21 cellular contexts compared by ENCODE assay signal in genomic region chr10:47379445-47379785, GRCh38. TPM values are rescaled to one million over a fixed set of nuclear protein-coding genes. Genes with fewer than 3 reads are reported as not detected.
DNase-seq lines count a peak whose midpoint lies in the region; ATAC-seq and TF ChIP-seq lines count a peak whose summit lies in the region.
"Had no signal": no experiment of that assay in that cellular context is flagged by ENCODE, and none has a peak within 500 bp of the region (broad histone marks: within the 10 kb centered on the region; RNA-seq: fewer than 3 reads in every experiment).

No MANE protein-coding gene starts in this region.

- H3K4me1 ChIP-seq in sigmoid colon, result peaks cover 0 to 18% (median 16%) of the 10 kb centered on the region in 4 donors
- peaks cover 5% of the 10 kb centered on the region for H3K4me1 ChIP-seq in foreskin keratinocyte

- no peak for TF ChIP-seq POLR2A in sigmoid colon (IDR thresholded peaks at IDR 0.05)

- H3K9me3 ChIP-seq in sigmoid colon, result no peaks in the 10 kb centered on the region
- H3K9me3 ChIP-seq: BLaER1 treated with 17β-estradiol and CSF1 and Interleukin-3, amounts not matched to agents 10 nM and 100 nM had no signal

- no peak for ATAC-seq in foreskin keratinocyte
- no peak for ATAC-seq in HG03175 (IDR thresholded peaks at IDR 0.05; ENCODE audit: unreplicated experiment)
- no peak for ATAC-seq in HG03432 (IDR thresholded peaks at IDR 0.05; ENCODE audit: unreplicated experiment)
- ATAC-seq: GM12878 had no signal

- TF ChIP-seq EP300 in sigmoid colon (IDR thresholded peaks at IDR 0.05), result no peak

- H3K27me3 ChIP-seq in dorsolateral prefrontal cortex (peaks cover 0 to 2% (median 0%) of the 10 kb centered on the region in 45 donors), sigmoid colon (peaks cover 0 to 9% (median 0%) of the 10 kb centered on the region in 3 donors), foreskin keratinocyte (no peaks in the 10 kb centered on the region)

- DNase-seq in activated CD8-positive, alpha-beta memory T cell treated with anti-CD3 and anti-CD28 coated beads, Interleukin-2, amount 50 U/mL, for 48 hours, result peak; percentile 35
- no peak for DNase-seq in activated CD8-positive, alpha-beta memory T cell treated with anti-CD3 and anti-CD28 coated beads, Interleukin-2, amount 50 U/mL, for 4 hours
- DNase-seq in dorsolateral prefrontal cortex (no peak), sigmoid colon (peak; percentile 22), foreskin keratinocyte (no peak), DMS79 treated with DMSO at 0.1 percent for 48 hours (lab: John Stamatoyannopoulos, UW) (no peak)
- DNase-seq: CD8-positive, alpha-beta memory T cell; DND-41; HCEC 1CT; MV-4-11; NCI-H1930; NCI-H2171 treated with DMSO at 0.1 percent for 48 hours; NCI-H446 treated with DMSO at 0.1 percent for 48 hours; NK-92 treated with Interleukin-12 subunit alpha and Interleukin-12 subunit beta, amount 100 ng/mL, for 24 hours; RPMI8226 had no signal

- intact Hi-C loops in dorsolateral prefrontal cortex (cut with DNase I) (no loop called here), sigmoid colon (cut with DNase I) (no loop called here)

- 83 to 84% methylated on average over 7 of the region's 7 CpGs for WGBS in sigmoid colon, 2 donors

- TF ChIP-seq CTCF in dorsolateral prefrontal cortex (IDR thresholded peaks at IDR 0.05 in 54 of 56, conservative IDR thresholded peaks at IDR 0.05 in 2 of 56; ENCODE audit: low read depth in 1 of 56, partially characterized antibody in 56 of 56) (no peak), sigmoid colon (IDR thresholded peaks at IDR 0.05) (no peak), foreskin keratinocyte (conservative IDR thresholded peaks at IDR 0.05) (no peak)

- H3K36me3 ChIP-seq in sigmoid colon, result no peaks in the 10 kb centered on the region
- H3K36me3 ChIP-seq: BLaER1 treated with 17β-estradiol and CSF1 and Interleukin-3, amounts not matched to agents 10 nM and 100 nM had no signal

- H3K27ac ChIP-seq in dorsolateral prefrontal cortex, result peak overlapping the region in 56 of 59 donors; percentile 35 to 95 (median 81)
- H3K27ac ChIP-seq in sigmoid colon, result no peak overlapping the region
- H3K27ac ChIP-seq in foreskin keratinocyte, result no peak overlapping the region
- H3K27ac ChIP-seq: BLaER1 treated with 17β-estradiol and CSF1 and Interleukin-3, amounts not matched to agents 10 nM and 100 nM had no signal

- peak overlapping the region in 30 of 59 donors; percentile 0 to 89 (median 28) for H3K4me3 ChIP-seq in dorsolateral prefrontal cortex
- no peak overlapping the region for H3K4me3 ChIP-seq in sigmoid colon
- H3K4me3 ChIP-seq: BLaER1 treated with 17β-estradiol and CSF1 and Interleukin-3, amounts not matched to agents 10 nM and 100 nM; GM12878 had no signal

RNA-seq across cellular contexts. Expression of gene ZNF488, which starts 4.7 kb away (rescaled TPM):
- total RNA-seq in dorsolateral prefrontal cortex (10 to 100 TPM in 118 of 120 experiments, 1 to 10 TPM in 2; 8.9 to 49.2 (median 18.9) TPM), sigmoid colon (under 1 TPM in 1 of 4 donors, not detected in 3; 0.16 TPM), foreskin keratinocyte (1.6 and 1.9 TPM in 2 replicates)
- polyA plus RNA-seq in sigmoid colon (under 1 TPM; 0.60 to 0.82 (median 0.69) TPM), foreskin keratinocyte (1.2 and 1.5 TPM in 2 replicates)
- total RNA-seq: GM12878 had no signal
- polyA plus RNA-seq: CD8-positive, alpha-beta memory T cell; GM12878 had no signal

RNA-seq across cellular contexts. Expression of gene RBP3, which starts 31.3 kb away (rescaled TPM):
- under 1 TPM in 1 of 120 experiments, not detected in 119; 0.11 TPM for total RNA-seq in dorsolateral prefrontal cortex
- total RNA-seq in sigmoid colon, result not detected
- polyA plus RNA-seq in sigmoid colon, result not detected
- total RNA-seq in foreskin keratinocyte, result not detected in 2 replicates
- polyA plus RNA-seq in foreskin keratinocyte, result not detected in 2 replicates
- total RNA-seq: A172; CD8-positive, alpha-beta memory T cell; GM12878; OCI-LY7 had no signal
- polyA plus RNA-seq: CD8-positive, alpha-beta memory T cell; GM12878 had no signal

RNA-seq across cellular contexts. Expression of gene GDF2, which starts 57.2 kb away (rescaled TPM):
- total RNA-seq in dorsolateral prefrontal cortex (under 1 TPM in 1 of 120 experiments, not detected in 119; 0.30 TPM), sigmoid colon (not detected), foreskin keratinocyte (not detected in 2 replicates)
- polyA plus RNA-seq in sigmoid colon (not detected), foreskin keratinocyte (not detected in 2 replicates)
- total RNA-seq: A172; CD8-positive, alpha-beta memory T cell; GM12878; OCI-LY7 had no signal
- polyA plus RNA-seq: CD8-positive, alpha-beta memory T cell; GM12878 had no signal

Comparison
In these comparisons a context has a peak if more than half of its experiments do, and no peak if none do; other contexts are left out.
1. DNase-seq: peak in activated CD8-positive, alpha-beta memory T cell treated with anti-CD3 and anti-CD28 coated beads, Interleukin-2, amount 50 U/mL, for 48 hours (single experiment) and sigmoid colon (single experiment); none in activated CD8-positive, alpha-beta memory T cell treated with anti-CD3 and anti-CD28 coated beads, Interleukin-2, amount 50 U/mL, for 4 hours (single experiment), dorsolateral prefrontal cortex (0 of 10), foreskin keratinocyte (0 of 2) and DMS79 treated with DMSO at 0.1 percent for 48 hours (single experiment).
2. H3K27ac ChIP-seq: peak in dorsolateral prefrontal cortex (56 of 59); none in sigmoid colon (0 of 4) and foreskin keratinocyte (single experiment).
3. H3K4me3 ChIP-seq: peak in dorsolateral prefrontal cortex (30 of 59); none in sigmoid colon (0 of 4).